In genomic region chr2:7707723-7708122, GRCh38 we compare ENCODE assay signal across 22 cellular contexts.
DNase-seq lines count a peak whose midpoint lies in the region; TF ChIP-seq lines count a peak whose summit lies in the region.
"Had no signal": no experiment of that assay in that cellular context is flagged by ENCODE, and none has a peak within 500 bp of the region (broad histone marks: within the 10 kb centered on the region; RNA-seq: fewer than 3 reads in every experiment).

No MANE protein-coding gene starts in this region.

- H3K27ac ChIP-seq in breast epithelium, result no peak overlapping the region
- no peak overlapping the region for H3K27ac ChIP-seq in Peyer's patch
- H3K27ac ChIP-seq: 22Rv1, right atrium auricular region had no signal

- H3K9me3 ChIP-seq in breast epithelium (no peaks in the 10 kb centered on the region), adipocyte (ENCODE audit: control insufficient read depth, low read length) (no peaks in the 10 kb centered on the region), Peyer's patch (no peaks in the 10 kb centered on the region)
- H3K9me3 ChIP-seq: HAP-1, right atrium auricular region had no signal

- no TSS peak for BruUV-seq in MCF 10A (replicated peaks; lab: Mats Ljungman, UMichigan)

- H3K9ac ChIP-seq in adipocyte (ENCODE audit: low read length), result no peak overlapping the region

- H3K27ac Mint-ChIP-seq in MCF 10A (ENCODE audit: low read depth, unreplicated experiment), result peak overlapping the region; percentile 54
- H3K27ac Mint-ChIP-seq: activated B cell treated with CpG ODN at 0.5 μM for 24 hours; CD8-positive, alpha-beta T cell; IgD-negative memory B cell; naive thymus-derived CD4-positive, alpha-beta T cell had no signal

- peaks cover 17% of the 10 kb centered on the region for H3K4me1 Mint-ChIP-seq in MCF 10A (ENCODE audit: insufficient read depth, unreplicated experiment)

- POLR2A ChIA-PET in MCF 10A (lab: Yijun Ruan, JAX), result interaction anchor here (0.6 kb wide), 1 partner anchor 270 kb away, joined by 3 read pairs; no protein-coding TSS in a partner anchor

- no peaks in the 10 kb centered on the region for H3K27me3 Mint-ChIP-seq in MCF 10A (ENCODE audit: insufficient read depth, unreplicated experiment)
- H3K27me3 Mint-ChIP-seq: activated B cell treated with CpG ODN at 0.5 μM for 24 hours; naive thymus-derived CD4-positive, alpha-beta T cell had no signal

- TF ChIP-seq POLR2A in breast epithelium (IDR thresholded peaks at IDR 0.05) (no peak), Peyer's patch (IDR thresholded peaks at IDR 0.05) (no peak)

- no peak overlapping the region for H3K4me3 Mint-ChIP-seq in MCF 10A (ENCODE audit: unreplicated experiment)
- H3K4me3 Mint-ChIP-seq: activated B cell treated with CpG ODN at 0.5 μM for 24 hours; CD8-positive, alpha-beta T cell; IgD-negative memory B cell; naive thymus-derived CD4-positive, alpha-beta T cell had no signal

- H3K36me3 ChIP-seq in breast epithelium (no peaks in the 10 kb centered on the region), adipocyte (ENCODE audit: control insufficient read depth, insufficient read depth, low read length, severe bottlenecking) (no peaks in the 10 kb centered on the region), Peyer's patch (no peaks in the 10 kb centered on the region)
- H3K36me3 ChIP-seq: HAP-1, right atrium auricular region had no signal

- CTCF ChIA-PET in MCF 10A (lab: Yijun Ruan, JAX), result interaction anchor here (0.6 kb wide), 1 partner anchor 892 kb away, joined by 3 read pairs; no protein-coding TSS in a partner anchor

- no peaks in the 10 kb centered on the region for H3K36me3 Mint-ChIP-seq in MCF 10A (ENCODE audit: insufficient read depth, unreplicated experiment)
- H3K36me3 Mint-ChIP-seq: CD8-positive, alpha-beta T cell; IgD-negative memory B cell had no signal

- no peaks in the 10 kb centered on the region for H3K9me3 Mint-ChIP-seq in MCF 10A (ENCODE audit: unreplicated experiment)
- H3K9me3 Mint-ChIP-seq: activated B cell treated with CpG ODN at 0.5 μM for 24 hours; CD8-positive, alpha-beta T cell; IgD-negative memory B cell had no signal

- TF ChIP-seq CTCF in MCF 10A (IDR thresholded peaks at IDR 0.05; ENCODE audit: unreplicated experiment) (no peak), breast epithelium (IDR thresholded peaks at IDR 0.05) (no peak), Peyer's patch (IDR thresholded peaks at IDR 0.05) (no peak)

- intact Hi-C loops in MCF 10A (cut with micrococcal nuclease), result loop anchor here (1.0 kb wide), 1 partner anchor 105 kb away; no protein-coding TSS in a partner anchor
- intact Hi-C loops in breast epithelium (cut with DNase I; ENCODE audit: low total_unique reads), result no loop called here

- H3K4me1 ChIP-seq in breast epithelium, result no peaks in the 10 kb centered on the region
- H3K4me1 ChIP-seq in adipocyte (ENCODE audit: control insufficient read depth, insufficient read depth, low read length), result peaks cover 6% of the 10 kb centered on the region
- no peaks in the 10 kb centered on the region for H3K4me1 ChIP-seq in Peyer's patch
- H3K4me1 ChIP-seq: HAP-1, right atrium auricular region had no signal

- DNase-seq in MCF 10A (ENCODE audit: unreplicated experiment), result peak; percentile 51
- DNase-seq in breast epithelium (ENCODE audit: low spot score in 2 of 2), result no peak
- peak; percentile 54 for DNase-seq in adipocyte (ENCODE audit: low read depth)
- DNase-seq in iris pigment epithelial cell (ENCODE audit: low read depth), result peak; percentile 11
- DNase-seq in activated gamma-delta T cell treated with Interleukin-2 at 50 U/mL for 16 hours, result no peak
- no peak for DNase-seq in NCI-H187 treated with DMSO at 0.1 percent for 48 hours (lab: John Stamatoyannopoulos, UW)
- DNase-seq in stimulated activated CD4-positive, alpha-beta T cell treated with anti-CD3 and anti-CD28 coated beads, Interleukin-4, amount 100 ng/mL, for 1 hour, result no peak
- no peak for DNase-seq in Peyer's patch
- DNase-seq: activated B cell treated with CpG ODN at 0.5 μM for 24 hours; activated CD8-positive, alpha-beta memory T cell treated with anti-CD3 and anti-CD28 coated beads for 24 hours; activated effector memory CD4-positive, alpha-beta T cell treated with Interleukin-2 at 50 U/mL for 16 hours; aorta; CD8-positive, alpha-beta T cell; naive thymus-derived CD4-positive, alpha-beta T cell; NCI-H1092; NCI-H2171; stimulated activated CD8-positive, alpha-beta memory T cell treated with anti-CD3 and anti-CD28 coated beads, Interleukin-4, amount 100 ng/mL, for 48 hours; T-helper 1 cell had no signal

- H3K27me3 ChIP-seq in breast epithelium (no peaks in the 10 kb centered on the region), adipocyte (replicated peaks; ENCODE audit: control insufficient read depth, insufficient read depth, low read length) (no peaks in the 10 kb centered on the region), Peyer's patch (no peaks in the 10 kb centered on the region)
- H3K27me3 ChIP-seq: right atrium auricular region had no signal

- H3K4me3 ChIP-seq in breast epithelium (no peak overlapping the region), adipocyte (ENCODE audit: low read length) (no peak overlapping the region), Peyer's patch (no peak overlapping the region)
- H3K4me3 ChIP-seq: HAP-1, right atrium auricular region had no signal

Comparison
In these comparisons a context has a peak if more than half of its experiments do, and no peak if none do; other contexts are left out.
1. DNase-seq: peak in MCF 10A (single experiment), adipocyte (single experiment) and iris pigment epithelial cell (single experiment); none in breast epithelium (0 of 2), activated gamma-delta T cell treated with Interleukin-2 at 50 U/mL for 16 hours (single experiment), NCI-H187 treated with DMSO at 0.1 percent for 48 hours (single experiment), stimulated activated CD4-positive, alpha-beta T cell treated with anti-CD3 and anti-CD28 coated beads, Interleukin-4, amount 100 ng/mL, for 1 hour (single experiment) and Peyer's patch (0 of 3).